In the genomic region with DNA sequence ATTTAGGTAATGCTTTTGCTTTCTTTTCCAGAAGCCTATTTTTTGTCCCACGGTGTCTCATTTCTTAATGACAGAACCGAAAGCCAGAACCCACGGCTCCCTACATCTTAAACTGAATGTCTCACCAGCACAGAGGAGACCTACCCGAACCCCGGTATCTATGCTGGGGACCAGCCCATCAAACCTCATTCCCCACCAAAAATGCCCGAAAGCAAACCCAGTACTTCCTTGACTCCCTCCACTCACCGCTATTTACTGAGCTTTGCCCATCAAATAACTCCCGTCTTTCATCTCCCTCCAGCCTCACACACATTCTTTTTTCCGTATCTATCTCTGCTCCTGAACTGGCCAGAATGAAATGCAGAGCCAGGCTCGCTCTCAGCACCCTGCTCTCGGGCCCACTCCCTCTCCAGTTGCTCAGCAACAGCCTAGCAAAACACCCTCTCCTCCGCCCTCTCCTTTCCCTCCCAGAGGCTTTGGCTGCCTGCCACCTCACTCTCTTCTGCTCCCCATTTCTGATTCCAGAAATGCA, we compare ENCODE assay signal across 1 cellular context.
A peak's percentile ranks its signal among the peaks of the same experiment; 100 is the strongest.
TF ChIP-seq lines count a peak whose summit lies in the region.

No MANE protein-coding gene starts in this region.

TF ChIP-seq in IMR-90, 13 proteins besides CTCF, POLR2A, EP300 and RAD21:
- TF ChIP-seq RFX5 (IDR thresholded peaks at IDR 0.05; ENCODE audit: low read depth, low read length) (no peak), CEBPB (IDR thresholded peaks at IDR 0.05; ENCODE audit: low read depth, low read length) (no peak), SMC3 (IDR thresholded peaks at IDR 0.05; ENCODE audit: low read depth, low read length) (no peak), CHD1 (IDR thresholded peaks at IDR 0.05; ENCODE audit: low read depth, low read length) (no peak), MAZ (IDR thresholded peaks at IDR 0.05; ENCODE audit: borderline replicate concordance, low read depth, low read length) (peak; percentile 48; the same call in 1 of the 2 replicates), ELK1 (IDR thresholded peaks at IDR 0.05; ENCODE audit: borderline replicate concordance, low read depth, low read length) (no peak), NFE2L2 (IDR thresholded peaks at IDR 0.05; ENCODE audit: low read depth, low read length) (no peak), RCOR1 (IDR thresholded peaks at IDR 0.05; ENCODE audit: insufficient replicate concordance, low read length) (no peak)
